ENCODE assay signal across 8 cellular contexts in the genomic region with DNA sequence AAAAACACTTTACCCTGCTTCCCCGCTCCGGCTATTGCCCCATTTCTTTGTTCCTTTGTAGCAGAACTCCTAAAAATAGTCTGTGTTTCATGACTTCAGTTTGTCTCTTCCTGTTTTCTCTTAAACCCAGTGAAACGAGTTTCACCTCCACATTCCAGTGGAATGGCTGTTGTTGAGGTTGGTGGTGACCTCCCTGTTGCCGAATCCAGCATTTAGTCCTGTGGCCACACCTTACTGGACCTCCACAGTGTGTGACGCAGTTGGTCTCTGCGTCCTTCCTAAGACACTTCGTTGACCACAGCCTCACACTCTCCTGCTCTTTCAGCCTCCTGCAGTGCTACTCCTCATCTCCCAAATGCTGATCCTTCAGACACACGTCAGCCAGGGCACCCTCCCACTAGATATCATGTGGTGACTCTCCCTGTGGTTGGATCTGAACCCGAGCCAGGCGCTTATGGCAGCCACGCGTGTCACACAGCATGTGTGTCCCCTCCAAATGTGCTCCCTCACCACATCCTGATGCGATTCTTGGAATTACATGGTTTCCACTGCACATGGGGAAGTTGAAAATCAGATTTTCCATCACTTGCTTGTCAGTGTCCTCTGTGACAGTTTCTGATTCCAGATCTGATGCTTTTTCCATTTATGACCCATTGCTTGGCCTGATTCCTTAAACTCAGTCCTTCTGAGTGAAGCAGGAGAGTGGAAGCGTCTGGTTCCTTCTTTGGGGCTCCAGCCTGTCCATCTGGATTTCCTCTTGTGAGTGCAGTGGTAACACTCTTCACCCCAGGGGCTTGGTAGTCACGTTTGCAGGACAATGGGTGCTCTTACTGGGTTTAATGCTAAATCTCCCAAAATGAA.
DNase-seq lines count a peak whose midpoint lies in the region; ATAC-seq and TF ChIP-seq lines count a peak whose summit lies in the region.

No MANE protein-coding gene starts in this region.

- ATAC-seq in CD8-positive, alpha-beta T cell = no peak
- no peak for ATAC-seq in GM21526 (IDR thresholded peaks at IDR 0.05; ENCODE audit: low FRiP score, unreplicated experiment)
- no peak for ATAC-seq in HG02981 (IDR thresholded peaks at IDR 0.05; ENCODE audit: unreplicated experiment)
- ATAC-seq in GM21423 (IDR thresholded peaks at IDR 0.05; ENCODE audit: unreplicated experiment) = no peak

- H3K27me3 Mint-ChIP-seq in CD8-positive, alpha-beta T cell (ENCODE audit: low read depth) = no peaks in the 10 kb centered on the region
- H3K27me3 Mint-ChIP-seq in nephron progenitor cell (ENCODE audit: low read depth, poor library complexity) = no peaks in the 10 kb centered on the region

- H3K9me3 Mint-ChIP-seq in CD8-positive, alpha-beta T cell = no peaks in the 10 kb centered on the region
- H3K9me3 Mint-ChIP-seq in nephron progenitor cell = no peaks in the 10 kb centered on the region

- H3K4me3 ChIP-seq in CD8-positive, alpha-beta T cell (ENCODE audit: low read depth, low read length) = no peak overlapping the region
- H3K4me3 ChIP-seq in NB4 (ENCODE audit: low read depth, low read length) (peak overlapping the region; percentile 52), breast epithelium (no peak overlapping the region)

- intact Hi-C loops in CD8-positive, alpha-beta T cell (cut with DNase I, micrococcal nuclease) = no loop called here
- intact Hi-C loops in breast epithelium (cut with DNase I; ENCODE audit: low total_unique reads) = no loop called here

- POLR2A ChIA-PET in CD8-positive, alpha-beta T cell (lab: Charles Lee) = no interaction called here

- no peak for DNase-seq in CD8-positive, alpha-beta T cell
- DNase-seq in NB4 (ENCODE audit: low read depth) (peak; percentile 92), breast epithelium (ENCODE audit: low spot score in 2 of 2) (no peak), nephron progenitor cell (no peak), NCI-H146 treated with DMSO at 0.1 percent for 48 hours (lab: John Stamatoyannopoulos, UW; ENCODE audit: unreplicated experiment) (no peak)

- peak overlapping the region; percentile 5 for H3K27ac Mint-ChIP-seq in CD8-positive, alpha-beta T cell
- H3K27ac Mint-ChIP-seq in nephron progenitor cell = peak overlapping the region; percentile 53

- H3K36me3 ChIP-seq in CD8-positive, alpha-beta T cell (ENCODE audit: insufficient read depth, low read length) = peaks cover 5% of the 10 kb centered on the region
- no peaks in the 10 kb centered on the region for H3K36me3 ChIP-seq in breast epithelium

- no peaks in the 10 kb centered on the region for H3K9me3 ChIP-seq in CD8-positive, alpha-beta T cell (ENCODE audit: low read length)
- no peaks in the 10 kb centered on the region for H3K9me3 ChIP-seq in breast epithelium

- no peaks in the 10 kb centered on the region for H3K27me3 ChIP-seq in CD8-positive, alpha-beta T cell (ENCODE audit: insufficient read depth, low read length)
- no peaks in the 10 kb centered on the region for H3K27me3 ChIP-seq in breast epithelium

- H3K4me1 ChIP-seq in CD8-positive, alpha-beta T cell (ENCODE audit: insufficient read depth, low read length) = peaks cover 56% of the 10 kb centered on the region
- peaks cover 0 to 9% of the 10 kb centered on the region in 2 donors for H3K4me1 ChIP-seq in breast epithelium

- H3K4me3 Mint-ChIP-seq in CD8-positive, alpha-beta T cell = peak overlapping the region; percentile 16
- H3K4me3 Mint-ChIP-seq in nephron progenitor cell = no peak overlapping the region

- TF ChIP-seq POLR2A in NB4 (IDR thresholded peaks at IDR 0.05; ENCODE audit: extremely low read depth, insufficient read length) (peak; percentile 21), breast epithelium (IDR thresholded peaks at IDR 0.05) (no peak)

- H3K4me1 Mint-ChIP-seq in CD8-positive, alpha-beta T cell (ENCODE audit: low read depth) = peaks cover 62% of the 10 kb centered on the region
- H3K4me1 Mint-ChIP-seq in nephron progenitor cell = peaks cover 32% of the 10 kb centered on the region

- no peak overlapping the region for H3K27ac ChIP-seq in CD8-positive, alpha-beta T cell (ENCODE audit: low read depth, low read length)
- peak overlapping the region; percentile 43 to 68 for H3K27ac ChIP-seq in breast epithelium

- TF ChIP-seq CTCF in CD8-positive, alpha-beta T cell (IDR thresholded peaks at IDR 0.05) = no peak
- no peak for TF ChIP-seq CTCF in NB4 (IDR thresholded peaks at IDR 0.05; ENCODE audit: low read depth, low read length)
- no peak for TF ChIP-seq CTCF in breast epithelium (IDR thresholded peaks at IDR 0.05)
- no peak for TF ChIP-seq CTCF in nephron progenitor cell (IDR thresholded peaks at IDR 0.05)

- CTCF ChIA-PET in CD8-positive, alpha-beta T cell (lab: Charles Lee) = no interaction called here

- peaks cover 21% of the 10 kb centered on the region for H3K36me3 Mint-ChIP-seq in CD8-positive, alpha-beta T cell
- peaks cover 28% of the 10 kb centered on the region for H3K36me3 Mint-ChIP-seq in nephron progenitor cell (ENCODE audit: low read depth)
